In genomic region chrX:153609917-153610833, GRCh38 we compare ENCODE assay signal across 8 cellular contexts. TPM values are rescaled to one million over a fixed set of nuclear protein-coding genes. Genes with fewer than 3 reads are reported as not detected.
A peak's percentile ranks its signal among the peaks of the same experiment; 100 is the strongest.
DNase-seq lines count a peak whose midpoint lies in the region; ATAC-seq, FAIRE-seq and TF ChIP-seq lines count a peak whose summit lies in the region.

No MANE protein-coding gene starts in this region.

- intact Hi-C loops in stomach (cut with DNase I; ENCODE audit: low total_unique reads) = no loop called here

- 5 to 28% (median 17%) methylated on average over 27 to 63 of the region's 63 CpGs; no CpG with 5 or more reads in 1 of the 5 donors for WGBS in stomach, 5 donors

- TF ChIP-seq CTCF in GM12872 (IDR thresholded peaks at IDR 0.05; ENCODE audit: insufficient read depth, low read depth, low read length) (peak; percentile 80), foreskin fibroblast (IDR thresholded peaks at IDR 0.05; ENCODE audit: low read depth, low read length) (peak; percentile 65), neutrophil (IDR thresholded peaks at IDR 0.05) (peak; percentile 62), stomach (IDR thresholded peaks at IDR 0.05) (peak in 5 of 7 experiments; percentile 40 to 74 (median 60))

- no peak for TF ChIP-seq EP300 in stomach (IDR thresholded peaks at IDR 0.05)

- H3K27ac ChIP-seq in neutrophil (no peak overlapping the region), stomach (peak overlapping the region in 2 of 5 donors; percentile 17 to 49)

- FAIRE-seq in RCC 7860 (lab: Jason Lieb, UNC) = no peak

- peak overlapping the region; percentile 24 to 31 for H3K4me3 ChIP-seq in foreskin fibroblast (ENCODE audit: low read depth in 1 of 2, low read length in 2 of 2)
- peak overlapping the region in 1 of 2 experiments; percentile 49 for H3K4me3 ChIP-seq in neutrophil (ENCODE audit: low read depth in 1 of 2, low read length in 1 of 2)
- H3K4me3 ChIP-seq in stomach = peak overlapping the region; percentile 37 to 53 (median 42)

- peaks cover 61% of the 10 kb centered on the region for H3K27me3 ChIP-seq in neutrophil
- peaks cover 0 to 42% (median 5%) of the 10 kb centered on the region in 3 donors for H3K27me3 ChIP-seq in stomach

- DNase-seq in HT1080 (ENCODE audit: low read depth) (peak; percentile 52), RCC 7860 (ENCODE audit: low spot score) (peak; percentile 15), activated gamma-delta T cell (lab: John Stamatoyannopoulos, UW) (peak; percentile 56), foreskin fibroblast (peak; percentile 68 to 91), stomach (peak; percentile 69)

- ATAC-seq in HG02981 (IDR thresholded peaks at IDR 0.05; ENCODE audit: unreplicated experiment) = no peak

- H3K9me3 ChIP-seq in neutrophil = no peaks in the 10 kb centered on the region
- peaks cover 0 to 13% (median 4%) of the 10 kb centered on the region in 4 donors for H3K9me3 ChIP-seq in stomach

- TF ChIP-seq POLR2A in stomach (IDR thresholded peaks at IDR 0.05) = no peak

- H3K36me3 ChIP-seq in neutrophil (no peaks in the 10 kb centered on the region), stomach (no peaks in the 10 kb centered on the region)

- peaks cover 0 to 7% of the 10 kb centered on the region in 2 experiments for H3K4me1 ChIP-seq in neutrophil (ENCODE audit: control insufficient read depth in 1 of 2, insufficient read depth in 1 of 2, low read depth in 1 of 2, low read length in 1 of 2)
- peaks cover 0 to 13% (median 9%) of the 10 kb centered on the region in 4 donors for H3K4me1 ChIP-seq in stomach

RNA-seq across cellular contexts. Expression of gene CCNQ, which starts 11.2 kb away (rescaled TPM):
- total RNA-seq in HT1080 (2014; rRNA removed; shearing (Covaris generic)) = 74.4 and 82.3 TPM in 2 replicates
- polyA plus RNA-seq in HT1080 (2015; cell fraction: cytosol; rRNA removed) = 33.2 and 40.5 TPM in 2 replicates
- polyA plus RNA-seq in HT1080 (2015; cell fraction: nucleus; rRNA removed) = 10.2 and 11.6 TPM in 2 replicates
- 10 to 100 TPM in 3 of 5 donors, under 1 TPM in 1, not detected in 1; 0.58 to 55.4 (median 17.0) TPM for total RNA-seq in stomach
- polyA plus RNA-seq in stomach = 10 to 100 TPM; 26.2 to 36.5 (median 32.2) TPM

RNA-seq across cellular contexts. Expression of gene DUSP9, which starts 36.8 kb away (rescaled TPM):
- total RNA-seq in HT1080 (2014; rRNA removed; shearing (Covaris generic)) = not detected in 2 replicates
- polyA plus RNA-seq in HT1080 (2015; cell fraction: cytosol; rRNA removed) = not detected in 2 replicates
- not detected in 2 replicates for polyA plus RNA-seq in HT1080 (2015; cell fraction: nucleus; rRNA removed)
- under 1 TPM in 1 of 5 donors, not detected in 4; 0.18 TPM for total RNA-seq in stomach
- polyA plus RNA-seq in stomach = under 1 TPM in 1 of 3 donors, not detected in 2; 0.25 TPM

Comparison
In these comparisons a context has a peak if more than half of its experiments do, and no peak if none do; other contexts are left out.
1. DNase-seq: peak in every context shown above with its lines; median percentile 80 in foreskin fibroblast; 69 in stomach; 56 in activated gamma-delta T cell; 52 in HT1080; 15 in RCC 7860.